ENCODE assay signal across 8 cellular contexts in the genomic region with DNA sequence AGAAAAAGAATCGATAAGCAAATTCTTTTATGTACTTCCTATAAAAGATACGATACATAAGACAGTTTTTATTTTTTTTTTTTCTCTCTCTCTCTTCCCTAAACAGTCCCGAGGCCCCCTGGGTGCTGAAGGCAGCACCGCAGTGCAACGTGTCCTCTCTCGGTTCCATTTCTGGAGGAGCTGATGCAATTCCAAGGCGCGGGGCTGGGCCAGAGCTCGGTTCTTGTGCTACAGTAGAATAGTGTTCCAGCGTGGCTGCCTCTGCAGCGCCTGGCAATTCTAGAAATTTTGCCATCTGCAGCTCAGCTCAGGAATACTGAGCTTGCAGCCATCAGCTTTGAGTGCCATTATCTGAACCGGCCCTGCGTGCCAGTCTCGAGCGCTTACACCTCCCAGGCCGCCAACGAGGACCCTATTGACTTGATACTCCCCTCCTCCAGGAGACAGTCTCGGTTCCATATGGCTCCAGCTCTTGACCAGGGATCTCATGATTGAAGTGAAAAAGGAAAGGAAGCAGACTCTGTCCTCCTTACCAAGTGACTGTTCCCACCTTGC.
A peak's percentile ranks its signal among the peaks of the same experiment; 100 is the strongest.
DNase-seq lines count a peak whose midpoint lies in the region; ATAC-seq and TF ChIP-seq lines count a peak whose summit lies in the region.

No MANE protein-coding gene starts in this region.

- peak overlapping the region in 18 of 21 experiments; percentile 22 to 85 (median 52) for H3K27ac ChIP-seq in skin epidermis

- peak; percentile 22 for TF ChIP-seq CTCF in cardiac fibroblast (IDR thresholded peaks at IDR 0.05; ENCODE audit: low read depth, low read length)

- peak overlapping the region; percentile 54 for H3K4me3 ChIP-seq in NT2/D1 (ENCODE audit: insufficient read length, low read depth)
- H3K4me3 ChIP-seq in cardiac fibroblast (replicated peaks in 1 of 2; ENCODE audit: low read depth in 2 of 2, low read length in 2 of 2), result peak overlapping the region; percentile 72 to 87
- peak overlapping the region; percentile 41 to 53 (median 48) for H3K4me3 ChIP-seq in skin epidermis

- peak overlapping the region; percentile 44 for H3K9ac ChIP-seq in NT2/D1 (ENCODE audit: insufficient read length, low read depth)

- H3K27me3 ChIP-seq in NT2/D1 (ENCODE audit: insufficient read depth, insufficient read length), result peaks cover 23% of the 10 kb centered on the region

- no peaks in the 10 kb centered on the region for H3K36me3 ChIP-seq in NT2/D1 (ENCODE audit: insufficient read depth, insufficient read length, low read length)

- DNase-seq in C1 segment of cervical spinal cord (lab: John Stamatoyannopoulos, UW) (peak in 10 of 14 donors; percentile 15 to 82 (median 29)), NT2/D1 (ENCODE audit: low read depth, low spot score) (no peak), cardiac fibroblast (ENCODE audit: low read depth in 2 of 2) (peak; percentile 76 to 84), islet precursor cell (peak; percentile 78), NCI-H2081 (lab: John Stamatoyannopoulos, UW) (no peak), NK-92 (lab: John Stamatoyannopoulos, UW; ENCODE audit: unreplicated experiment) (no peak)

- no peaks in the 10 kb centered on the region for H3K4me1 ChIP-seq in NT2/D1 (ENCODE audit: insufficient read depth, insufficient read length)

- ATAC-seq in GM21723 (IDR thresholded peaks at IDR 0.05; ENCODE audit: unreplicated experiment), result peak; percentile 27

- peaks cover 7% of the 10 kb centered on the region for H3K9me3 ChIP-seq in NT2/D1 (ENCODE audit: insufficient read depth, low read length)

Comparison
In these comparisons a context has a peak if more than half of its experiments do, and no peak if none do; other contexts are left out.
1. DNase-seq: peak in C1 segment of cervical spinal cord (10 of 14), cardiac fibroblast (2 of 2) and islet precursor cell (single experiment); none in NT2/D1 (single experiment), NCI-H2081 (0 of 2) and NK-92 (single experiment).
2. Peak in every context shown above with its lines, with median percentiles within 50 percentile points of each other: H3K4me3 ChIP-seq.